8 cellular contexts compared by ENCODE assay signal in the genomic region with DNA sequence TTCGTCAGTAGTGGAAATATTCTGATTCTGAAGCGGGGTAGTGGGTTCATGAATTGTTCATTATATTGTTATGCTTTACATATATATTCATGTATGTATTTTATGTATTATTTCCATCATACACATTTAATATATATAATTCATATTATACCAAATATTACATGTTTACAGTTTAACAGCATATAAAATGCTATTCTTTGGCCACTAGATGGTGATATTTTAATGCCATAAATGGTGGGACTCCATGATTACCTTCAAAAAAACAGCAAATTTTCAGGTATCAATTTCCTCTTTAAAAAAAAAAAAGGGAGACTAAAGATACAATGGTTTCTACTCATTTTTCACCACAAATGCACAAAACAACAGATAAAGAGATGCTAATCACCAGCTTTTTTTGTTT. TPM values are rescaled to one million over a fixed set of nuclear protein-coding genes. Genes with fewer than 3 reads are reported as not detected.
DNase-seq lines count a peak whose midpoint lies in the region; ATAC-seq and TF ChIP-seq lines count a peak whose summit lies in the region.

No MANE protein-coding gene starts in this region.

- no peaks in the 10 kb centered on the region for H3K79me2 ChIP-seq in osteoblast (ENCODE audit: insufficient read depth, low read length)

- H3K36me3 ChIP-seq in osteoblast (ENCODE audit: insufficient read depth, low read length), result peaks cover 6% of the 10 kb centered on the region

- H3K9me3 ChIP-seq in osteoblast (ENCODE audit: low read depth, low read length), result no peaks in the 10 kb centered on the region

- no peaks in the 10 kb centered on the region for H3K27me3 Mint-ChIP-seq in stimulated activated memory B cell treated with anti-CD40 and anti-IgM and Interleukin-4, amounts not matched to agents 10 μg/mL and 1 μg/mL and 100 μg/mL, for 72 hours

- TF ChIP-seq CTCF in osteoblast (IDR thresholded peaks at IDR 0.05; ENCODE audit: extremely low read depth, low read depth, low read length), result peak; percentile 64

- no peak overlapping the region for H2AFZ ChIP-seq in osteoblast (ENCODE audit: low read length)

- no peaks in the 10 kb centered on the region for H4K20me1 ChIP-seq in osteoblast (ENCODE audit: insufficient read depth, low read length)

- no peak overlapping the region for H3K27ac Mint-ChIP-seq in stimulated activated memory B cell treated with anti-CD40 and anti-IgM and Interleukin-4, amounts not matched to agents 10 μg/mL and 1 μg/mL and 100 μg/mL, for 72 hours

- H3K4me1 ChIP-seq in osteoblast (ENCODE audit: insufficient read depth, low read length), result no peaks in the 10 kb centered on the region

- ATAC-seq in stimulated activated memory B cell treated with anti-CD40 and anti-IgM and Interleukin-4, amounts not matched to agents 10 μg/mL and 1 μg/mL and 100 μg/mL, for 72 hours, result no peak
- ATAC-seq in GM21717 (IDR thresholded peaks at IDR 0.05; ENCODE audit: unreplicated experiment), result no peak

- H3K4me3 Mint-ChIP-seq in stimulated activated memory B cell treated with anti-CD40 and anti-IgM and Interleukin-4, amounts not matched to agents 10 μg/mL and 1 μg/mL and 100 μg/mL, for 72 hours, result no peak overlapping the region

- no peak overlapping the region for H3K4me2 ChIP-seq in osteoblast (ENCODE audit: insufficient read depth, low read length)

- H3K27ac ChIP-seq in osteoblast (ENCODE audit: low read depth, low read length), result no peak overlapping the region

- no peaks in the 10 kb centered on the region for H3K27me3 ChIP-seq in osteoblast (ENCODE audit: insufficient read depth, low read length)

- peaks cover 32% of the 10 kb centered on the region for H3K36me3 Mint-ChIP-seq in stimulated activated memory B cell treated with anti-CD40 and anti-IgM and Interleukin-4, amounts not matched to agents 10 μg/mL and 1 μg/mL and 100 μg/mL, for 72 hours

- H3K4me1 Mint-ChIP-seq in stimulated activated memory B cell treated with anti-CD40 and anti-IgM and Interleukin-4, amounts not matched to agents 10 μg/mL and 1 μg/mL and 100 μg/mL, for 72 hours, result no peaks in the 10 kb centered on the region

- peak; percentile 22 for DNase-seq in GM03348 (ENCODE audit: low spot score)
- DNase-seq in NAMALWA (ENCODE audit: low spot score), result peak; percentile 53
- peak; percentile 25 for DNase-seq in central memory CD4-positive, alpha-beta T cell
- peak; percentile 35 for DNase-seq in osteoblast (ENCODE audit: insufficient read length, low spot score, missing footprints)
- no peak for DNase-seq in stimulated activated CD4-positive, alpha-beta T cell treated with anti-CD3 and anti-CD28 coated beads, Interleukin-12 subunit alpha, Interleukin-12 subunit beta, amount 100 ng/mL, for 4 hours
- DNase-seq in NCI-H2029 treated with DMSO at 0.1 percent for 48 hours (lab: John Stamatoyannopoulos, UW), result no peak

- H3K9me3 Mint-ChIP-seq in stimulated activated memory B cell treated with anti-CD40 and anti-IgM and Interleukin-4, amounts not matched to agents 10 μg/mL and 1 μg/mL and 100 μg/mL, for 72 hours, result no peaks in the 10 kb centered on the region

- H3K4me3 ChIP-seq in osteoblast (ENCODE audit: insufficient read depth, low read length), result no peak overlapping the region

RNA-seq across cellular contexts. Expression of a gene that starts 41.0 kb away (rescaled TPM):
- 0.59 and 0.72 TPM in 2 replicates for total RNA-seq in osteoblast

Comparison
In these comparisons a context has a peak if more than half of its experiments do, and no peak if none do; other contexts are left out.
1. DNase-seq: peak in GM03348 (single experiment), NAMALWA (single experiment), central memory CD4-positive, alpha-beta T cell (single experiment) and osteoblast (single experiment); none in stimulated activated CD4-positive, alpha-beta T cell treated with anti-CD3 and anti-CD28 coated beads, Interleukin-12 subunit alpha, Interleukin-12 subunit beta, amount 100 ng/mL, for 4 hours (single experiment) and NCI-H2029 treated with DMSO at 0.1 percent for 48 hours (single experiment).